Comparison of ENCODE assay signal across 9 cellular contexts in the genomic region with DNA sequence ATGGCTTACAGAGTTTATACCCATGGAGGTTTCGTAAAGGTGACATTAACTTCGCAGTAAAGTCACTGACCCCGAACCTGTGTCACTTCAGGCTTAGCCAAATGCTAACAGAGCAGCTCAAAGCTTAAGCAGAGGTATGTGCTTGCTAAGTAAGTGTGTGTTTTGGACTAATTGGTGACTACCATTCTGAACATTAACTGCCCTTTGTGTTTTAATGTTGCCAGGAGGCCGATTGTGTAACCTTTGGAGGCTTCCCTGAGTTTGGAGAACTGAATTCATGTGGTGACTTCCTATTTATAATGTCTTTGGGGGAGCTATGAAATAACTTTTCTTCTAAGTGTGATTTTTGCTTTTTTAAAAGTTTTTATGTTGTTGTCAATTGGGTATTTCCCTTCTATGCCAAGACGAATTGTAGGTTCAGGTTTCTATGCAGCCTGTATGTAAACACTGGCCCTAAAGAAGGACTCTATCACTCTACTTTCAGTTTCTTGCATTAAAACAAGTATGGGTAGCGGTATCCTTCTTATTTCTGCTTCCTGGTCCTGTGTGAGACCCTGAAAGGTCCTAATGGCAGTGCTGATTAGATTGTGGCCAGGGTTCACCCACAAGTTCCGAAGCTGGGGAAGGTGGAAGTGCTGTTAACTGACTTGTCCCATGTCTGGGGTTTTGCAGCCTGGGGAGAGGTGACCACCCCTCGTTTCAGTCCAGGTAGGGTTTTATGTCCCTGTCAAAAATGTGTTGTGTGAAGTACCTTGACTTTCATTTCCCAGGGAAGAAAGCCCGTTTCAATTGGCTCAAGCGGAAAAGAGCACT.
DNase-seq lines count a peak whose midpoint lies in the region; ATAC-seq, FAIRE-seq and TF ChIP-seq lines count a peak whose summit lies in the region.
"Had no signal": no experiment of that assay in that cellular context is flagged by ENCODE, and none has a peak within 500 bp of the region (broad histone marks: within the 10 kb centered on the region; RNA-seq: fewer than 3 reads in every experiment).

No MANE protein-coding gene starts in this region.

- no peak overlapping the region for H3K9ac ChIP-seq in astrocyte (ENCODE audit: low read length)

- H3K4me1 Mint-ChIP-seq in astrocyte (ENCODE audit: low read depth, unreplicated experiment), result peaks cover 44% of the 10 kb centered on the region

- no peaks in the 10 kb centered on the region for H3K9me3 ChIP-seq in astrocyte (ENCODE audit: insufficient read depth, low read depth, low read length)

- no peaks in the 10 kb centered on the region for H3K27me3 ChIP-seq in HL-60 (ENCODE audit: insufficient read depth, poor library complexity, severe bottlenecking)
- H3K27me3 ChIP-seq in astrocyte (ENCODE audit: insufficient read depth, low read length), result no peaks in the 10 kb centered on the region

- in situ Hi-C loops in ACHN (cut with HindIII; ENCODE audit: low pct_ligation_motif_present, low pct_unique_long_range_greater_than_20kb, low sequenced_read_pairs), result no loop called here

- no peaks in the 10 kb centered on the region for H3K9me3 Mint-ChIP-seq in astrocyte (ENCODE audit: unreplicated experiment)
- H3K9me3 Mint-ChIP-seq: CD4-positive, CD25-positive, alpha-beta regulatory T cell had no signal

- ATAC-seq in left colon, result peak; percentile 28
- ATAC-seq in GM21515 (IDR thresholded peaks at IDR 0.05; ENCODE audit: unreplicated experiment), result no peak

- DNase-seq in ACHN (peak; percentile 50), HL-60 (ENCODE audit: low read depth in 1 of 2, low spot score in 1 of 2) (peak; percentile 24 to 70), astrocyte (ENCODE audit: low read depth) (no peak), left colon (no peak), NCI-H1694 treated with DMSO at 0.1 percent for 48 hours (lab: John Stamatoyannopoulos, UW) (no peak), T-helper 1 cell (no peak)
- DNase-seq in stimulated activated CD4-positive, alpha-beta T cell treated with anti-CD3 and anti-CD28 coated beads, Interleukin-12 subunit alpha, Interleukin-12 subunit beta, amount 100 ng/mL, for 4 hours, result no peak
- DNase-seq: CD4-positive, CD25-positive, alpha-beta regulatory T cell had no signal

- no peak overlapping the region for H3K4me3 Mint-ChIP-seq in astrocyte (ENCODE audit: unreplicated experiment)

- peaks cover 100% of the 10 kb centered on the region for H3K79me2 ChIP-seq in astrocyte (ENCODE audit: insufficient read depth, low read length)

- no peaks in the 10 kb centered on the region for H3K36me3 ChIP-seq in astrocyte (ENCODE audit: insufficient read depth, low read length)

- H3K27ac ChIP-seq in HL-60 (replicated peaks), result peak overlapping the region; percentile 70
- H3K27ac ChIP-seq in astrocyte (ENCODE audit: low read depth, low read length), result no peak overlapping the region

- H3K36me3 Mint-ChIP-seq in astrocyte (ENCODE audit: low read depth, unreplicated experiment), result peaks cover 21% of the 10 kb centered on the region
- H3K36me3 Mint-ChIP-seq: CD4-positive, CD25-positive, alpha-beta regulatory T cell had no signal

- TF ChIP-seq CTCF in HL-60 (IDR thresholded peaks at IDR 0.05; ENCODE audit: insufficient read depth, low read length), result no peak
- no peak for TF ChIP-seq CTCF in astrocyte (IDR thresholded peaks at IDR 0.05; ENCODE audit: insufficient read depth, low read depth, low read length)

- no peak overlapping the region for H3K4me2 ChIP-seq in astrocyte (ENCODE audit: low read length)

- intact Hi-C loops in left colon (cut with DNase I, micrococcal nuclease), result no loop called here

- H2AFZ ChIP-seq in astrocyte (ENCODE audit: low read depth, low read length), result no peak overlapping the region

- H3K27me3 Mint-ChIP-seq in astrocyte (ENCODE audit: low read depth, unreplicated experiment), result no peaks in the 10 kb centered on the region
- H3K27me3 Mint-ChIP-seq: CD4-positive, CD25-positive, alpha-beta regulatory T cell had no signal

- H3K27ac Mint-ChIP-seq in astrocyte (ENCODE audit: unreplicated experiment), result peak overlapping the region; percentile 14

- peaks cover 84% of the 10 kb centered on the region for H4K20me1 ChIP-seq in astrocyte (ENCODE audit: insufficient read depth, low read length)

- no peak for FAIRE-seq in astrocyte (lab: Jason Lieb, UNC)

- H3K4me1 ChIP-seq in astrocyte (ENCODE audit: insufficient read depth, low read length), result peaks cover 2% of the 10 kb centered on the region

- H3K4me3 ChIP-seq in HL-60 (replicated peaks; ENCODE audit: insufficient read depth, low read length) (no peak overlapping the region), astrocyte (ENCODE audit: insufficient read depth, low read depth, low read length) (no peak overlapping the region)

Comparison
In these comparisons a context has a peak if more than half of its experiments do, and no peak if none do; other contexts are left out.
1. DNase-seq: peak in ACHN (single experiment) and HL-60 (2 of 2); none in astrocyte (single experiment), left colon (0 of 2), NCI-H1694 treated with DMSO at 0.1 percent for 48 hours (single experiment), T-helper 1 cell (0 of 5) and stimulated activated CD4-positive, alpha-beta T cell treated with anti-CD3 and anti-CD28 coated beads, Interleukin-12 subunit alpha, Interleukin-12 subunit beta, amount 100 ng/mL, for 4 hours (single experiment).